Comparison of ENCODE assay signal across 7 cellular contexts in the genomic region with DNA sequence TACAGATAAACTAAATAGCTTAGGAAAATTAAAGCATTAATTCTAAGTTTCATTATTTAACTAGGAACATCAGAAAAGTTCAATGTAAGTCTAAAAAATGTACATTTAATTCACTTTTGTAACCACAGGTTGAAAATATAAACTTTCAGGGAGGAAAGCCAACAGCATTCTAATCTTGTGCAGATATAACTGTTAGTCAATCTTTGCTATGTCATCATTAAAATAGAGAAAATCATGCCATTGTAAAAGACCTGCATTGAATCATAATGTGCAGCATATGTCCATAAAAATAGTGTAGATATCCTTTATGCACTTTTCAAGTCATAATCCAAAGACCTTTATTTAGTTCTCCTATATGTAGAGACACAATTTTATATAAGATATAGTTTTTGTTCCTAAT.
"Had no signal": no experiment of that assay in that cellular context is flagged by ENCODE, and none has a peak within 500 bp of the region (broad histone marks: within the 10 kb centered on the region; RNA-seq: fewer than 3 reads in every experiment).

No MANE protein-coding gene starts in this region.

- H3K27ac ChIP-seq: HL-60, KMS-11 had no signal

- H3K4me3 ChIP-seq: K562 had no signal

- FAIRE-seq: HTR-8/SVneo, K562 had no signal

- H3K4me2 ChIP-seq: KMS-11 had no signal

- DNase-seq: IMR-90, KBM-7, KG1 had no signal

- ATAC-seq: K562 had no signal

- H3K9ac ChIP-seq: KMS-11 had no signal
